31 cellular contexts compared by ENCODE assay signal in the genomic region with DNA sequence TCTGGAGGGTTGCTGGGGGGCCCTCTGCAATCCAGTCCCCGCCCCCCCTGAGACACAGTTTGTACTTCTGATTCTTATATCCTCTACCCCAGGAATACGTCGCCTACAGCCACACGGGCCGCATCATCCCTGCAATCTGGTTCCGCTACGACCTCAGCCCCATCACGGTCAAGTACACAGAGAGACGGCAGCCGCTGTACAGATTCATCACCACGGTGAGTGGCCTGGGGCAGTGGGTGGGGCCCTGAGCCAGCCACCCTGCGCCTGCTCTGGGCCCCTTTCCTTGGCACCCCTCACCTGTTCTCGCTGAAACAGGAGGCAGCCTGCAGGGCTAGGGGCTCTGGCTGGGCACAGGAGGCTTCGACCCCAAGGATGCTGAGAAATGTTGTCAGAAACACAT.
"Had no signal": no experiment of that assay in that cellular context is flagged by ENCODE, and none has a peak within 500 bp of the region (broad histone marks: within the 10 kb centered on the region; RNA-seq: fewer than 3 reads in every experiment).

No MANE protein-coding gene starts in this region.

- H3K36me3 Mint-ChIP-seq: activated CD8-positive, alpha-beta memory T cell treated with anti-CD3 and anti-CD28 coated beads, Interleukin-2, amount 10 ng/mL, durations not matched to agents 7 days and 5 days had no signal

- ATAC-seq: activated CD8-positive, alpha-beta memory T cell treated with anti-CD3 and anti-CD28 coated beads, Interleukin-2, amount 10 ng/mL, durations not matched to agents 7 days and 5 days; PC-3 had no signal

- H3K4me3 ChIP-seq: cardiac muscle cell, Peyer's patch had no signal

- H3K4me1 Mint-ChIP-seq: activated CD4-positive, alpha-beta memory T cell treated with anti-CD3 and anti-CD28 coated beads, Interleukin-2, amount 10 ng/mL, durations not matched to agents 7 days and 5 days had no signal

- H3K27ac Mint-ChIP-seq: activated CD4-positive, alpha-beta memory T cell treated with anti-CD3 and anti-CD28 coated beads, Interleukin-2, amount 10 ng/mL, durations not matched to agents 7 days and 5 days; activated CD8-positive, alpha-beta memory T cell treated with anti-CD3 and anti-CD28 coated beads, Interleukin-2, amount 10 ng/mL, durations not matched to agents 7 days and 5 days; activated naive CD8-positive, alpha-beta T cell treated with anti-CD3 and anti-CD28 coated beads for 36 hours had no signal

- H3K27me3 ChIP-seq: cardiac muscle cell, Peyer's patch had no signal

- H3K27me3 Mint-ChIP-seq: activated CD4-positive, alpha-beta memory T cell treated with anti-CD3 and anti-CD28 coated beads, Interleukin-2, amount 10 ng/mL, durations not matched to agents 7 days and 5 days; activated CD8-positive, alpha-beta memory T cell treated with anti-CD3 and anti-CD28 coated beads, Interleukin-2, amount 10 ng/mL, durations not matched to agents 7 days and 5 days; activated naive CD8-positive, alpha-beta T cell treated with anti-CD3 and anti-CD28 coated beads for 36 hours; central memory CD8-positive, alpha-beta T cell had no signal

- H3K4me1 ChIP-seq: Peyer's patch had no signal

- H3K4me3 Mint-ChIP-seq: activated CD4-positive, alpha-beta memory T cell treated with anti-CD3 and anti-CD28 coated beads, Interleukin-2, amount 10 ng/mL, durations not matched to agents 7 days and 5 days; activated CD8-positive, alpha-beta memory T cell treated with anti-CD3 and anti-CD28 coated beads, Interleukin-2, amount 10 ng/mL, durations not matched to agents 7 days and 5 days; activated naive CD8-positive, alpha-beta T cell treated with anti-CD3 and anti-CD28 coated beads for 36 hours; central memory CD8-positive, alpha-beta T cell had no signal

- H3K36me3 ChIP-seq: cardiac muscle cell had no signal

- H3K9me3 ChIP-seq: Peyer's patch had no signal

- H3K9me3 Mint-ChIP-seq: activated CD4-positive, alpha-beta memory T cell treated with anti-CD3 and anti-CD28 coated beads, Interleukin-2, amount 10 ng/mL, durations not matched to agents 7 days and 5 days; activated naive CD8-positive, alpha-beta T cell treated with anti-CD3 and anti-CD28 coated beads for 36 hours; central memory CD8-positive, alpha-beta T cell had no signal

- DNase-seq: activated CD4-positive, alpha-beta memory T cell treated with anti-CD3 and anti-CD28 coated beads, Interleukin-2, amount 10 ng/mL, durations not matched to agents 7 days and 5 days; activated CD4-positive, alpha-beta T cell treated with anti-CD3 and anti-CD28 coated beads for 1 hour; activated CD4-positive, alpha-beta T cell treated with anti-CD3 and anti-CD28 coated beads for 48 hours; activated CD4-positive, CD25-positive, alpha-beta regulatory T cell; activated CD8-positive, alpha-beta memory T cell treated with anti-CD3 and anti-CD28 coated beads for 24 hours; activated CD8-positive, alpha-beta memory T cell treated with anti-CD3 and anti-CD28 coated beads, Interleukin-2, amount 10 ng/mL, durations not matched to agents 7 days and 5 days; activated CD8-positive, alpha-beta memory T cell treated with anti-CD3 and anti-CD28 coated beads, Interleukin-2, amount 50 U/mL, for 48 hours; activated effector memory CD4-positive, alpha-beta T cell treated with Interleukin-2 at 50 U/mL for 16 hours; activated naive CD4-positive, alpha-beta T cell treated with anti-CD3 and anti-CD28 coated beads, Interleukin-2, amount 50 U/mL, for 16 hours; activated naive CD8-positive, alpha-beta T cell treated with anti-CD3 and anti-CD28 coated beads for 36 hours; activated T-cell treated with anti-CD3 and anti-CD28 coated beads, Interleukin-2, amount 50 U/mL, for 48 hours; amniotic stem cell; aorta; Karpas-422; NCI-H1105; NCI-H1417 treated with DMSO at 0.1 percent for 48 hours; NCI-H187 treated with DMSO at 0.1 percent for 48 hours; NCI-H2081; NCI-H2171 treated with DMSO at 0.1 percent for 48 hours; NCI-H345; NCI-H524 treated with DMSO at 0.1 percent for 48 hours; NCI-H748 treated with DMSO at 0.1 percent for 48 hours; NK-92 treated with Interleukin-12 subunit alpha and Interleukin-12 subunit beta, amount 100 ng/mL, for 24 hours; PC-3; Peyer's patch; Right ventricle myocardium superior; RPMI8226; T1000; WERI-Rb-1 had no signal

- H3K27ac ChIP-seq: cardiac muscle cell, Peyer's patch, WERI-Rb-1 had no signal
